18 cellular contexts compared by ENCODE assay signal in the genomic region with DNA sequence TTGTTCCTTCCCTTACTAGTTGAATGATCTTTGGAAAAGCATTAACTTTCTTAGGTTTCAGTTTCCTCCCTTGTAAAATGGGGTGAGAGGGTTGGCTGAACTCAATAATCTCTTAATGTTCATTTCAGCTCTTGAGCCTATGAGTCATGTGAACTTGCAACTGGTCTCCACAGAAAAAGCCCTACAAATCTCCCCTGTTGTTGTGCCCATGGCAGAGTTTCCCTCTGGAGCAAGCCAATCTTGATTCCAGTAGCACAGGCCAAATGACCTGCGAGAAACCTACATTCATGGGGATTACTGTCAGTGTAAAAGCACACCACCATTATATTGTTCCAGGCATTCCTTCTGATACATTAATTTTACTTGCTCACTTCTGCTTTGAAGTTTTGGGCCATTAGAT.
"Had no signal": no experiment of that assay in that cellular context is flagged by ENCODE, and none has a peak within 500 bp of the region (broad histone marks: within the 10 kb centered on the region; RNA-seq: fewer than 3 reads in every experiment).

No MANE protein-coding gene starts in this region.

- DNase-seq: activated CD4-positive, alpha-beta memory T cell treated with anti-CD3 and anti-CD28 coated beads, Interleukin-2, amount 10 ng/mL, durations not matched to agents 7 days and 5 days; activated CD4-positive, alpha-beta T cell treated with anti-CD3 and anti-CD28 coated beads for 4 hours; activated effector memory CD4-positive, alpha-beta T cell treated with Interleukin-2 at 50 U/mL for 16 hours; activated T-cell treated with anti-CD3 and anti-CD28 coated beads, Interleukin-2, amount 50 U/mL, for 24 hours; amniotic stem cell; dermis blood vessel endothelial cell; effector memory CD8-positive, alpha-beta T cell; mammary epithelial cell; naive thymus-derived CD4-positive, alpha-beta T cell; small intestine; stimulated activated naive CD8-positive, alpha-beta T cell treated with anti-CD3 and anti-CD28 coated beads, Interleukin-15, Interleukin-2, amounts not matched to agents 100 U/mL and 50 U/mL, for 24 hours; T-helper 17 cell; trophoblast cell had no signal

- H3K36me3 ChIP-seq: breast epithelium, neutrophil, right atrium auricular region, suprapubic skin had no signal

- H3K27me3 ChIP-seq: breast epithelium, right atrium auricular region, suprapubic skin had no signal

- H3K4me1 ChIP-seq: breast epithelium, suprapubic skin had no signal

- H3K27ac ChIP-seq: breast epithelium, neutrophil, right atrium auricular region, suprapubic skin had no signal

- ATAC-seq: effector memory CD8-positive, alpha-beta T cell; naive thymus-derived CD4-positive, alpha-beta T cell; stimulated activated naive CD8-positive, alpha-beta T cell treated with anti-CD3 and anti-CD28 coated beads, Interleukin-15, Interleukin-2, amounts not matched to agents 100 U/mL and 50 U/mL, for 24 hours; T-helper 17 cell; WTC11 had no signal

- H3K4me3 ChIP-seq: breast epithelium, right atrium auricular region, suprapubic skin had no signal

- H3K9me3 ChIP-seq: breast epithelium, neutrophil, right atrium auricular region, suprapubic skin had no signal
